Comparison of ENCODE assay signal across 1 cellular context in genomic region chr3:124700880-124701684, GRCh38.
TF ChIP-seq lines count a peak whose summit lies in the region.

No MANE protein-coding gene starts in this region.

TF ChIP-seq in HepG2, 621 proteins besides CTCF, POLR2A, EP300 and RAD21 (continued from another document and continues in another):
- TF ChIP-seq, protein P1, sequence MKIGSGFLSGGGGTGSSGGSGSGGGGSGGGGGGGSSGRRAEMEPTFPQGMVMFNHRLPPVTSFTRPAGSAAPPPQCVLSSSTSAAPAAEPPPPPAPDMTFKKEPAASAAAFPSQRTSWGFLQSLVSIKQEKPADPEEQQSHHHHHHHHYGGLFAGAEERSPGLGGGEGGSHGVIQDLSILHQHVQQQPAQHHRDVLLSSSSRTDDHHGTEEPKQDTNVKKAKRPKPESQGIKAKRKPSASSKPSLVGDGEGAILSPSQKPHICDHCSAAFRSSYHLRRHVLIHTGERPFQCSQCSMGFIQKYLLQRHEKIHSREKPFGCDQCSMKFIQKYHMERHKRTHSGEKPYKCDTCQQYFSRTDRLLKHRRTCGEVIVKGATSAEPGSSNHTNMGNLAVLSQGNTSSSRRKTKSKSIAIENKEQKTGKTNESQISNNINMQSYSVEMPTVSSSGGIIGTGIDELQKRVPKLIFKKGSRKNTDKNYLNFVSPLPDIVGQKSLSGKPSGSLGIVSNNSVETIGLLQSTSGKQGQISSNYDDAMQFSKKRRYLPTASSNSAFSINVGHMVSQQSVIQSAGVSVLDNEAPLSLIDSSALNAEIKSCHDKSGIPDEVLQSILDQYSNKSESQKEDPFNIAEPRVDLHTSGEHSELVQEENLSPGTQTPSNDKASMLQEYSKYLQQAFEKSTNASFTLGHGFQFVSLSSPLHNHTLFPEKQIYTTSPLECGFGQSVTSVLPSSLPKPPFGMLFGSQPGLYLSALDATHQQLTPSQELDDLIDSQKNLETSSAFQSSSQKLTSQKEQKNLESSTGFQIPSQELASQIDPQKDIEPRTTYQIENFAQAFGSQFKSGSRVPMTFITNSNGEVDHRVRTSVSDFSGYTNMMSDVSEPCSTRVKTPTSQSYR (CRISPR knock-in tag; IDR thresholded peaks at IDR 0.05; ENCODE audit: borderline replicate concordance): peak; percentile 23; the same call in 1 of the 2 replicates
- TF ChIP-seq ZNF414 (CRISPR knock-in tag; IDR thresholded peaks at IDR 0.05) (peak; percentile 79; the same call in 1 of the 2 replicates), KMT2A (CRISPR knock-in tag; IDR thresholded peaks at IDR 0.05) (peak; percentile 58; the same call in 1 of the 2 replicates), MTERF4 (CRISPR knock-in tag; IDR thresholded peaks at IDR 0.05) (no peak), STAG1 (CRISPR knock-in tag; IDR thresholded peaks at IDR 0.05) (peak; percentile 28; the same call in 1 of the 2 replicates), MTF2 (CRISPR knock-in tag; IDR thresholded peaks at IDR 0.05; ENCODE audit: borderline replicate concordance) (no peak), ZNF547 (CRISPR knock-in tag; IDR thresholded peaks at IDR 0.05) (peak; percentile 58; the same call in 1 of the 2 replicates), NFE2 (CRISPR knock-in tag; IDR thresholded peaks at IDR 0.05) (no peak), IKZF5 (CRISPR knock-in tag; IDR thresholded peaks at IDR 0.05) (peak; percentile 89; the same call in 1 of the 2 replicates), ZNF609 (CRISPR knock-in tag; IDR thresholded peaks at IDR 0.05; ENCODE audit: borderline replicate concordance) (peak; percentile 93), TSC22D2 (CRISPR knock-in tag; IDR thresholded peaks at IDR 0.05; ENCODE audit: borderline replicate concordance) (no peak), CC2D1A (CRISPR knock-in tag; IDR thresholded peaks at IDR 0.05) (no peak), E2F5 (CRISPR knock-in tag; conservative IDR thresholded peaks at IDR 0.05) (no peak), ZNF674 (CRISPR knock-in tag; IDR thresholded peaks at IDR 0.05; ENCODE audit: low read depth) (no peak), CHCHD3 (CRISPR knock-in tag; IDR thresholded peaks at IDR 0.05) (no peak), RERE (CRISPR knock-in tag; IDR thresholded peaks at IDR 0.05; ENCODE audit: low read depth) (peak; percentile 33; the same call in 1 of the 2 replicates), NFE2L2 (IDR thresholded peaks at IDR 0.05; ENCODE audit: low read length) (no peak), ZNF263 (CRISPR knock-in tag; IDR thresholded peaks at IDR 0.05) (no peak), CAMTA2 (CRISPR knock-in tag; IDR thresholded peaks at IDR 0.05; ENCODE audit: borderline replicate concordance) (no peak)
- TF ChIP-seq, protein P2, sequence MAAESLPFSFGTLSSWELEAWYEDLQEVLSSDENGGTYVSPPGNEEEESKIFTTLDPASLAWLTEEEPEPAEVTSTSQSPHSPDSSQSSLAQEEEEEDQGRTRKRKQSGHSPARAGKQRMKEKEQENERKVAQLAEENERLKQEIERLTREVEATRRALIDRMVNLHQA (CRISPR knock-in tag; IDR thresholded peaks at IDR 0.05): no peak
- TF ChIP-seq, protein P3, sequence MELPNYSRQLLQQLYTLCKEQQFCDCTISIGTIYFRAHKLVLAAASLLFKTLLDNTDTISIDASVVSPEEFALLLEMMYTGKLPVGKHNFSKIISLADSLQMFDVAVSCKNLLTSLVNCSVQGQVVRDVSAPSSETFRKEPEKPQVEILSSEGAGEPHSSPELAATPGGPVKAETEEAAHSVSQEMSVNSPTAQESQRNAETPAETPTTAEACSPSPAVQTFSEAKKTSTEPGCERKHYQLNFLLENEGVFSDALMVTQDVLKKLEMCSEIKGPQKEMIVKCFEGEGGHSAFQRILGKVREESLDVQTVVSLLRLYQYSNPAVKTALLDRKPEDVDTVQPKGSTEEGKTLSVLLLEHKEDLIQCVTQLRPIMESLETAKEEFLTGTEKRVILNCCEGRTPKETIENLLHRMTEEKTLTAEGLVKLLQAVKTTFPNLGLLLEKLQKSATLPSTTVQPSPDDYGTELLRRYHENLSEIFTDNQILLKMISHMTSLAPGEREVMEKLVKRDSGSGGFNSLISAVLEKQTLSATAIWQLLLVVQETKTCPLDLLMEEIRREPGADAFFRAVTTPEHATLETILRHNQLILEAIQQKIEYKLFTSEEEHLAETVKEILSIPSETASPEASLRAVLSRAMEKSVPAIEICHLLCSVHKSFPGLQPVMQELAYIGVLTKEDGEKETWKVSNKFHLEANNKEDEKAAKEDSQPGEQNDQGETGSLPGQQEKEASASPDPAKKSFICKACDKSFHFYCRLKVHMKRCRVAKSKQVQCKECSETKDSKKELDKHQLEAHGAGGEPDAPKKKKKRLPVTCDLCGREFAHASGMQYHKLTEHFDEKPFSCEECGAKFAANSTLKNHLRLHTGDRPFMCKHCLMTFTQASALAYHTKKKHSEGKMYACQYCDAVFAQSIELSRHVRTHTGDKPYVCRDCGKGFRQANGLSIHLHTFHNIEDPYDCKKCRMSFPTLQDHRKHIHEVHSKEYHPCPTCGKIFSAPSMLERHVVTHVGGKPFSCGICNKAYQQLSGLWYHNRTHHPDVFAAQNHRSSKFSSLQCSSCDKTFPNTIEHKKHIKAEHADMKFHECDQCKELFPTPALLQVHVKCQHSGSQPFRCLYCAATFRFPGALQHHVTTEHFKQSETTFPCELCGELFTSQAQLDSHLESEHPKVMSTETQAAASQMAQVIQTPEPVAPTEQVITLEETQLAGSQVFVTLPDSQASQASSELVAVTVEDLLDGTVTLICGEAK (IDR thresholded peaks at IDR 0.05): no peak
- TF ChIP-seq, protein P3 (CRISPR knock-in tag; IDR thresholded peaks at IDR 0.05): peak; percentile 82
